Comparison of ENCODE assay signal across 9 cellular contexts in the genomic region with DNA sequence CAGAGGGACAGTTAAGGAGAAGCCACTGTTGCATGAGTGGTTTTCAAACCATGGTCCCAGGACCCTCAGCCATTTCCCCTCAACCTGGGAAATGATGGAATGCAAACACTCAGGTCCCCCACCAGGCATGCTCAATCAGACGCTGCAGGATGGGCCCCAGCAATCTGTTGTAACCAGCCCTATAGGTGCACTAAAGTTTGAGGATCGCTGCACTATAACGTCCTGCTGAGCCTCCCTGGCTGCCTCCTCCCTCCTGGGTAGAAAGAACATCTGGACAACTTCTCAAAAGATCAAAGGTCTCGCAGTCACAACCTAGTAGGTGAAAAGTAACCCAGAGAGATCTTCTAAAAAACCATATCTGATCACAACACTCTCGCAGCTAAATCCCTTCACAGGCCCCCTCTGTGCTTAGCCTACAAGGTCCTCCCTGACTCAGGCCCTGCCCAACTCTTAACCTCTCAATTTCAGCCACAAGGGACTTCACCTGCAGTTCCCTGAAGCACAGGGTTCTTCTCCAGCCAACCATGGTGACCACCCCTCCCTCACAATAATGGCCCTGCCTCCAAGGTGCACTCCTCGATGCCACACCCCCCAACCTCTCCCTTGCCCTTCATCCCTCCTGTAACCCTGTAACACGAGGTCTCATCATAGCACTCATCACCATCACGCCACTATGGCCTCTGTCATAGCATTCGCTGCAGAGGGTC. TPM values are rescaled to one million over a fixed set of nuclear protein-coding genes. Genes with fewer than 3 reads are reported as not detected.
A peak's percentile ranks its signal among the peaks of the same experiment; 100 is the strongest.
DNase-seq lines count a peak whose midpoint lies in the region; ATAC-seq and TF ChIP-seq lines count a peak whose summit lies in the region.
"Had no signal": no experiment of that assay in that cellular context is flagged by ENCODE, and none has a peak within 500 bp of the region (broad histone marks: within the 10 kb centered on the region; RNA-seq: fewer than 3 reads in every experiment).

No MANE protein-coding gene starts in this region.

- H3K9me3 ChIP-seq in neural progenitor cell (ENCODE audit: low read depth), result no peaks in the 10 kb centered on the region

- peaks cover 35% of the 10 kb centered on the region for H3K4me1 ChIP-seq in neural progenitor cell

- peak overlapping the region; percentile 87 for H3K4me3 ChIP-seq in astrocyte of the cerebellum (ENCODE audit: low read depth, low read length)
- no peak overlapping the region for H3K4me3 ChIP-seq in neural progenitor cell

- H3K4me1 Mint-ChIP-seq in neural progenitor cell, result peaks cover 62% of the 10 kb centered on the region
- peaks cover 22% of the 10 kb centered on the region for H3K4me1 Mint-ChIP-seq in activated naive CD8-positive, alpha-beta T cell treated with anti-CD3 and anti-CD28 coated beads, Interleukin-2, amount 50 U/mL, for 24 hours

- H3K4me3 Mint-ChIP-seq in neural progenitor cell, result peak overlapping the region; percentile 92
- H3K4me3 Mint-ChIP-seq in activated naive CD8-positive, alpha-beta T cell treated with anti-CD3 and anti-CD28 coated beads, Interleukin-2, amount 50 U/mL, for 24 hours, result no peak overlapping the region
- H3K4me3 Mint-ChIP-seq: activated B cell treated with CpG ODN at 0.5 μM for 24 hours had no signal

- no peak overlapping the region for H3K9ac ChIP-seq in neural progenitor cell

- no peaks in the 10 kb centered on the region for H3K36me3 ChIP-seq in neural progenitor cell

- peaks cover 40% of the 10 kb centered on the region for H3K27me3 ChIP-seq in neural progenitor cell

- TF ChIP-seq CTCF in astrocyte of the cerebellum (IDR thresholded peaks at IDR 0.05; ENCODE audit: low read depth, low read length, missing control alignments) (no peak), neural progenitor cell (IDR thresholded peaks at IDR 0.05) (no peak)

- DNase-seq in astrocyte of the cerebellum (ENCODE audit: low read depth) (no peak), neural progenitor cell (ENCODE audit: low spot score) (no peak), inferior parietal cortex (ENCODE audit: extremely low spot score) (no peak), NCI-H524 treated with DMSO at 0.1 percent for 48 hours (lab: John Stamatoyannopoulos, UW) (no peak), NCI-H1092 (lab: John Stamatoyannopoulos, UW) (no peak)
- no peak for DNase-seq in activated naive CD8-positive, alpha-beta T cell treated with anti-CD3 and anti-CD28 coated beads, Interleukin-2, amount 50 U/mL, for 24 hours
- DNase-seq: activated B cell treated with CpG ODN at 0.5 μM for 24 hours had no signal

- H3K9me3 Mint-ChIP-seq in neural progenitor cell, result no peaks in the 10 kb centered on the region
- H3K9me3 Mint-ChIP-seq in activated naive CD8-positive, alpha-beta T cell treated with anti-CD3 and anti-CD28 coated beads, Interleukin-2, amount 50 U/mL, for 24 hours, result no peaks in the 10 kb centered on the region
- H3K9me3 Mint-ChIP-seq: activated B cell treated with CpG ODN at 0.5 μM for 24 hours had no signal

- H4K20me1 ChIP-seq in neural progenitor cell (ENCODE audit: low read depth), result peaks cover 24% of the 10 kb centered on the region

- H3F3A ChIP-seq in neural progenitor cell (ENCODE audit: low read depth), result peaks cover 25% of the 10 kb centered on the region

- no peaks in the 10 kb centered on the region for H3K79me2 ChIP-seq in neural progenitor cell (ENCODE audit: low read depth)

- H3K27ac Mint-ChIP-seq in neural progenitor cell, result no peak overlapping the region
- no peak overlapping the region for H3K27ac Mint-ChIP-seq in activated naive CD8-positive, alpha-beta T cell treated with anti-CD3 and anti-CD28 coated beads, Interleukin-2, amount 50 U/mL, for 24 hours
- H3K27ac Mint-ChIP-seq: activated B cell treated with CpG ODN at 0.5 μM for 24 hours had no signal

- no peak overlapping the region for H2AFZ ChIP-seq in neural progenitor cell (replicated peaks)

- no peak overlapping the region for H3K27ac ChIP-seq in neural progenitor cell

- H3K27me3 Mint-ChIP-seq in neural progenitor cell (ENCODE audit: insufficient read depth, low read depth), result peaks cover 33% of the 10 kb centered on the region
- peaks cover 17% of the 10 kb centered on the region for H3K27me3 Mint-ChIP-seq in activated naive CD8-positive, alpha-beta T cell treated with anti-CD3 and anti-CD28 coated beads, Interleukin-2, amount 50 U/mL, for 24 hours

- peaks cover 3% of the 10 kb centered on the region for H3K36me3 Mint-ChIP-seq in neural progenitor cell
- H3K36me3 Mint-ChIP-seq in activated naive CD8-positive, alpha-beta T cell treated with anti-CD3 and anti-CD28 coated beads, Interleukin-2, amount 50 U/mL, for 24 hours (ENCODE audit: low read depth), result no peaks in the 10 kb centered on the region

- in situ Hi-C loops in astrocyte of the cerebellum (cut with HindIII; ENCODE audit: low sequenced_read_pairs), result loop anchor here (10.0 kb wide), 1 partner anchor 101 kb away; no protein-coding TSS in a partner anchor

- H3K4me2 ChIP-seq in neural progenitor cell, result no peak overlapping the region

- ATAC-seq in GM18502 (IDR thresholded peaks at IDR 0.05; ENCODE audit: poor library complexity, unreplicated experiment) (peak; percentile 37), HG02642 (IDR thresholded peaks at IDR 0.05; ENCODE audit: poor library complexity, unreplicated experiment) (peak; percentile 36)
- ATAC-seq in activated naive CD8-positive, alpha-beta T cell treated with anti-CD3 and anti-CD28 coated beads, Interleukin-2, amount 50 U/mL, for 24 hours, result no peak

RNA-seq across cellular contexts. Expression of gene SHB, which starts 3.5 kb away (rescaled TPM):
- 1.1 and 4.1 TPM in 2 replicates for total RNA-seq in neural progenitor cell (ENCODE audit: low replicate concordance)
